Comparison of ENCODE assay signal across 12 cellular contexts in the genomic region with DNA sequence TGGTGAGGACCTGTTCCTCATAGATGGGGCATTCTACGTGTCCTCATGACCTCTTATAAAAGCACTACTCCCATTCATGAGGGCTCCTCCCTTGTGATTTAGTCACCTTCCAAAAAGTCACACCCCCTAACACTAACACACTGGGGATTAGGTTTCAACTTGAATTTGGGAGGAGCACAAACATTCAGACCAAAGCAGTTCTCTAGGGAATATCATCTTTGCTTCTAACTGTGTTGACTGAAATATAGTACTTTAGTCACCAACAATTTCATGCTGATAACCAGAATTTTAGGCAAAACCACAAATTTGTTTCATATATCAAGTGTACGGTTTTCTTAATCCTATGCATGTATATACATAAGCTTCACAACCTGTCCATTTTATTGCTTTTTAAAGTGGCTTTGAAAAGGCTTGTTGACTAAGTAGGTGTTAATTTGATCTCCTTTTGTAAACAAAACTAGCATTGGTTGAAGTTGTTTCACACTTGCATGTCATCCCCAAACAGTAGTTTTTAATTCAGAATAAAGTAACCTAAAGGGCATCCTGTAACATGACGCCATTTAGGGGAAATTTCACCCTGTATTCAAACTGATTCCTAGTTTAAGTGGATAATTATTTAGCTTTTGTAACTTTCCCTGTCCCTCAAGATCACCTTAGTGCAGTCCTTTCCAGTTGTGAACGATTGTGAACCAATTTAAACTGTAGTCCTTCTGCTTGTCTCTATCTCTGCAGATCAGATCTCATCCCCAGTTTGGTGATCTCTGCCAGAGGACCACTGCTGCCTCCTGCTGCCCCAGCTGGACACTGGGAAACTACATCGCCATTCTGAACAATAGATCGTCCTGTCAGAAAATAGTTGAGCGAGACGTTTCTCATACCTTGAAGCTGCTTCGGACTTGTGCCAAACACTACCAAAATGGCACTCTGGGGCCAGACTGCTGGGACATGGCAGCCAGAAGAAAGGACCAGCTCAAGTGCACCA.
DNase-seq lines count a peak whose midpoint lies in the region; ATAC-seq and TF ChIP-seq lines count a peak whose summit lies in the region.
"Had no signal": no experiment of that assay in that cellular context is flagged by ENCODE, and none has a peak within 500 bp of the region (broad histone marks: within the 10 kb centered on the region; RNA-seq: fewer than 3 reads in every experiment).

No MANE protein-coding gene starts in this region.

- in situ Hi-C loops in IMR-90 (cut with MboI; ENCODE audit: low sequenced_read_pairs): no loop called here

- H2BK120ac ChIP-seq in IMR-90 (ENCODE audit: low read depth, low read length): no peak overlapping the region

- ATAC-seq in IMR-90 (ENCODE audit: low read depth): no peak
- ATAC-seq: left ventricle myocardium superior had no signal

- no peak overlapping the region for H3K56ac ChIP-seq in IMR-90 (ENCODE audit: extremely low read depth, insufficient read depth, low read length)

- no peak overlapping the region for H2BK15ac ChIP-seq in IMR-90 (ENCODE audit: low read depth, low read length)

- peaks cover 3% of the 10 kb centered on the region; the same call in 1 of the 2 replicates for H3K9me1 ChIP-seq in IMR-90 (ENCODE audit: insufficient read depth, low read length)

- no peak overlapping the region for H2BK20ac ChIP-seq in IMR-90 (ENCODE audit: low read depth, low read length)

- H3K14ac ChIP-seq in IMR-90 (replicated peaks; ENCODE audit: low read depth, low read length): no peak overlapping the region

- H3K27me3 ChIP-seq in AG04450 (ENCODE audit: control insufficient read depth, insufficient read depth, low read length) (no peaks in the 10 kb centered on the region), IMR-90 (ENCODE audit: control insufficient read depth, insufficient read depth, low read length) (no peaks in the 10 kb centered on the region)

- dilution Hi-C loops in IMR-90 (cut with HindIII; ENCODE audit: low sequenced_read_pairs, unreplicated experiment): no loop called here

- DNase-seq in AG04450 (ENCODE audit: low read depth, low spot score) (no peak), IMR-90 (no peak), SW480 (ENCODE audit: low spot score) (peak; percentile 23), fibroblast of the aortic adventitia (ENCODE audit: low read depth) (peak; percentile 40), NCI-H2081 treated with DMSO at 0.1 percent for 48 hours (lab: John Stamatoyannopoulos, UW) (no peak), pons (ENCODE audit: low spot score) (no peak), KG1 (lab: John Stamatoyannopoulos, UW) (no peak), NCI-H187 treated with DMSO at 0.1 percent for 48 hours (lab: John Stamatoyannopoulos, UW) (no peak)
- DNase-seq: activated CD4-positive, CD25-positive, alpha-beta regulatory T cell treated with anti-CD3 and anti-CD28 coated beads, Interleukin-2, amount 50 U/mL, for 72 hours; CD4-positive, alpha-beta memory T cell; left ventricle myocardium superior; right cardiac atrium had no signal

- WGBS in IMR-90 (ENCODE audit: extremely low coverage in 2 of 2, insufficient read length in 1 of 2), 2 experiments: 96% methylated on average over 5 of the region's 9 CpGs; no CpG with 5 or more reads in 1 of the 2 experiments

- CTCF ChIA-PET in AG04450 (lab: Charles Lee): interaction anchor here (0.8 kb wide), 1 partner anchor 204 kb away, joined by 4 read pairs; no protein-coding TSS in a partner anchor
- CTCF ChIA-PET in IMR-90 (lab: Yijun Ruan, JAX): no interaction called here

- H3K23ac ChIP-seq in IMR-90 (ENCODE audit: low read depth, low read length): no peak overlapping the region

- no peak overlapping the region for H3K4me3 ChIP-seq in AG04450 (ENCODE audit: low read depth, low read length)
- no peak overlapping the region for H3K4me3 ChIP-seq in IMR-90 (ENCODE audit: insufficient read depth, low read depth, low read length)
- H3K4me3 ChIP-seq in fibroblast of the aortic adventitia (ENCODE audit: low read depth, low read length): no peak overlapping the region

- H3K27ac ChIP-seq in AG04450 (ENCODE audit: low read depth, low read length) (no peak overlapping the region), IMR-90 (ENCODE audit: insufficient read depth, low read length) (no peak overlapping the region)

- no peaks in the 10 kb centered on the region for H3K9me3 ChIP-seq in AG04450 (ENCODE audit: control insufficient read depth, insufficient read depth, low read length)
- no peaks in the 10 kb centered on the region for H3K9me3 ChIP-seq in IMR-90 (ENCODE audit: control insufficient read depth, insufficient read depth, low read length)

- no peak overlapping the region for H2AFZ ChIP-seq in IMR-90 (replicated peaks; ENCODE audit: low read length, poor library complexity)

- peak; percentile 48 for TF ChIP-seq RAD21 in IMR-90 (IDR thresholded peaks at IDR 0.05; ENCODE audit: low read length)

- intact Hi-C loops in IMR-90 (cut with micrococcal nuclease): no loop called here

- no peak overlapping the region for H4K8ac ChIP-seq in IMR-90 (ENCODE audit: low read depth in 2 of 2, low read length in 2 of 2)

- H3K4ac ChIP-seq in IMR-90 (ENCODE audit: low read depth, low read length): no peak overlapping the region

- no peaks in the 10 kb centered on the region for H4K20me1 ChIP-seq in IMR-90 (ENCODE audit: insufficient read depth, low read length)

- TF ChIP-seq CTCF in AG04450 (IDR thresholded peaks at IDR 0.05; ENCODE audit: low read depth, low read length) (peak; percentile 41), IMR-90 (conservative IDR thresholded peaks at IDR 0.05; ENCODE audit: low read depth, low read length) (peak; percentile 35), fibroblast of the aortic adventitia (IDR thresholded peaks at IDR 0.05; ENCODE audit: insufficient read depth, low read length) (peak; percentile 28)

- H3K36me3 ChIP-seq in IMR-90 (ENCODE audit: control insufficient read depth, insufficient read depth, low read length): peaks cover 6% of the 10 kb centered on the region

- H3K9ac ChIP-seq in IMR-90 (ENCODE audit: low read depth, low read length): no peak overlapping the region

- no peak overlapping the region for H4K5ac ChIP-seq in IMR-90 (ENCODE audit: low read depth, low read length)

- H3K79me1 ChIP-seq in IMR-90 (ENCODE audit: low read depth in 1 of 2, low read length in 2 of 2): no peaks in the 10 kb centered on the region

- H3K4me2 ChIP-seq in IMR-90 (ENCODE audit: low read depth, low read length): no peak overlapping the region

- BruUV-seq in IMR-90 (replicated peaks; lab: Mats Ljungman, UMichigan): no TSS peak

- no peak overlapping the region for H2BK5ac ChIP-seq in IMR-90 (ENCODE audit: low read depth, low read length, poor library complexity, severe bottlenecking)

- H3K4me1 ChIP-seq in IMR-90 (ENCODE audit: control insufficient read depth, insufficient read depth, low read length): no peaks in the 10 kb centered on the region

- POLR2A ChIA-PET in AG04450 (lab: Yijun Ruan, JAX): no interaction called here
- POLR2A ChIA-PET in IMR-90 (lab: Charles Lee; ENCODE audit: unreplicated experiment): no interaction called here

- H3K18ac ChIP-seq in IMR-90 (ENCODE audit: low read depth, low read length): no peak overlapping the region

- H4K91ac ChIP-seq in IMR-90 (ENCODE audit: insufficient read depth, low read depth, low read length): no peak overlapping the region

- no peak overlapping the region for H2AK9ac ChIP-seq in IMR-90 (replicated peaks; ENCODE audit: low read depth, low read length, poor library complexity)

- no peak overlapping the region for H2AK5ac ChIP-seq in IMR-90 (ENCODE audit: low read depth, low read length)

- no peak for TF ChIP-seq POLR2A in IMR-90 (IDR thresholded peaks at IDR 0.05; ENCODE audit: low read depth, low read length)

TF ChIP-seq in IMR-90, 13 proteins besides CTCF, POLR2A, EP300 and RAD21:
- TF ChIP-seq, protein P1, sequence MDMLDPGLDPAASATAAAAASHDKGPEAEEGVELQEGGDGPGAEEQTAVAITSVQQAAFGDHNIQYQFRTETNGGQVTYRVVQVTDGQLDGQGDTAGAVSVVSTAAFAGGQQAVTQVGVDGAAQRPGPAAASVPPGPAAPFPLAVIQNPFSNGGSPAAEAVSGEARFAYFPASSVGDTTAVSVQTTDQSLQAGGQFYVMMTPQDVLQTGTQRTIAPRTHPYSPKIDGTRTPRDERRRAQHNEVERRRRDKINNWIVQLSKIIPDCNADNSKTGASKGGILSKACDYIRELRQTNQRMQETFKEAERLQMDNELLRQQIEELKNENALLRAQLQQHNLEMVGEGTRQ (IDR thresholded peaks at IDR 0.05; ENCODE audit: low read depth, low read length): no peak
- TF ChIP-seq MAZ (IDR thresholded peaks at IDR 0.05; ENCODE audit: borderline replicate concordance, low read depth, low read length) (no peak), SMC3 (IDR thresholded peaks at IDR 0.05; ENCODE audit: low read depth, low read length) (peak; percentile 31; the same call in 1 of the 2 replicates), CHD1 (IDR thresholded peaks at IDR 0.05; ENCODE audit: low read depth, low read length) (no peak)

Comparison
In these comparisons a context has a peak if more than half of its experiments do, and no peak if none do; other contexts are left out.
1. DNase-seq: peak in SW480 (single experiment) and fibroblast of the aortic adventitia (single experiment); none in AG04450 (single experiment), IMR-90 (single experiment), NCI-H2081 treated with DMSO at 0.1 percent for 48 hours (single experiment), pons (single experiment), KG1 (single experiment) and NCI-H187 treated with DMSO at 0.1 percent for 48 hours (single experiment).
2. Peak in every context shown above with its lines, with median percentiles within 50 percentile points of each other: CTCF ChIP-seq.